In the genomic region with DNA sequence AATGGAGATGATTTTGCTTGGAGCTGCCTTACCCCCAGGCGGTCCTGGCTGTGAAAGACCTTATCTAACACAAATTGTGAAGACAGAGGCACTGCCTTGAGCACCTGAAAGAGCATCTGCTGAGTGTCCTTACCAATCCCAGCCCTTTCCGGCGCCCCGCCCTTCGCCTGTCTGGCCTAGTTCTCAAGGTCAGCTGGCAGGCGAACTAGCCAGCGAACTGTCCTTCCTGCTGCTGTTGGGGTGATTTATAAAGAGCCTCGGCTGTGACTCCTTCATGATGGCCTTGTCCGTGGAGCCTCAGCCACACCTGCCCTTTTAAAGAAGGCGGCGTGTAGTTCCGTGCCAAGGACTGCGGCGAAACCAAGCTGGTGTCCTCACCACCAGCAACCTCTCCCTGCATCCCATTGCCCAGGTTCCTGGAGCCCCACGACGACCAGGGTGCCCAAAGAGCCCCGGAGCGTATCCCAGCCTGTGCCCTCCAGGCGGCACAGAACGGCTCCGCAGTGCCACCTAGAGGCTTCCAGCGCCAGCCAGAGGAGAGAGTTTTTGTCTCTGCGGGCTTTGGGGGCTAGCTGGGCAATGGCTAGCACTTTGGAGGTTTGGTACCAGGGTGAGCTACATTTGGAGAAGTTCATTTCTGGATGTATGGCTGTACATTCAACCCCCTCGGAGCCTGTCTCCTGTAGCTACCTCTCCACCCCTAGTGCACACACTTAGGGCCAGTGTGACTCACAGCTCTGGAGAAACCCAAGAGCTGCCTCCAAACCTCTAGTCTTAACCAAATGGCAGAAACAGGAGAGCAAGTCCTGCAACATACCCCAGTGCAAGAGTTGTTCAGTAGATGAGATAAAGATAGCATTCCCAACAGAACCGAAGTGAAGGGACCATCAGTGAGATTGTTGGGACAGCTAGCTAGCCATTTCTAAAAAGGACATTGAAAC, we compare ENCODE assay signal across 8 cellular contexts. TPM values are rescaled to one million over a fixed set of nuclear protein-coding genes. Genes with fewer than 3 reads are reported as not detected.
A peak's percentile ranks its signal among the peaks of the same experiment; 100 is the strongest.
DNase-seq lines count a peak whose midpoint lies in the region; ATAC-seq, FAIRE-seq and TF ChIP-seq lines count a peak whose summit lies in the region.

No MANE protein-coding gene starts in this region.

- no peaks in the 10 kb centered on the region for H3K36me3 ChIP-seq in aorta (ENCODE audit: control insufficient read depth in 1 of 2, insufficient read depth in 2 of 2, low read length in 1 of 2)

- 7 to 18% methylated on average over 25 of the region's 25 CpGs for WGBS in aorta, 2 donors

- DNase-seq in D721Med (ENCODE audit: insufficient read length, low spot score): peak; percentile 13
- peak; percentile 2 to 28 for DNase-seq in Kasumi-1 (lab: John Stamatoyannopoulos, UW)
- DNase-seq in activated CD4-positive, alpha-beta T cell treated with anti-CD3 and anti-CD28 coated beads for 36 hours: peak; percentile 62
- peak; percentile 21 to 32 (median 23) for DNase-seq in effector memory CD8-positive, alpha-beta T cell
- peak; percentile 17 for DNase-seq in myocyte (ENCODE audit: low read depth)
- DNase-seq in aorta: peak in 1 of 2 donors; percentile 77
- DNase-seq in NCI-H2081 treated with DMSO at 0.1 percent for 48 hours (lab: John Stamatoyannopoulos, UW): no peak

- POLR2A ChIA-PET in activated CD4-positive, alpha-beta T cell treated with anti-CD3 and anti-CD28 coated beads for 36 hours (lab: Charles Lee): no interaction called here

- H3K36me3 Mint-ChIP-seq in activated CD4-positive, alpha-beta T cell treated with anti-CD3 and anti-CD28 coated beads for 36 hours (ENCODE audit: low read depth): no peaks in the 10 kb centered on the region
- no peaks in the 10 kb centered on the region for H3K36me3 Mint-ChIP-seq in effector memory CD8-positive, alpha-beta T cell (ENCODE audit: insufficient read depth)

- ATAC-seq in GM19468 (IDR thresholded peaks at IDR 0.05; ENCODE audit: extremely low read depth, unreplicated experiment): peak; percentile 66
- peak; percentile 57 for ATAC-seq in activated CD4-positive, alpha-beta T cell treated with anti-CD3 and anti-CD28 coated beads for 36 hours
- ATAC-seq in effector memory CD8-positive, alpha-beta T cell (replicated peaks): peak; percentile 73
- ATAC-seq in aorta (ENCODE audit: low FRiP score): peak; percentile 44

- peak overlapping the region; percentile 32 for H3K4me3 Mint-ChIP-seq in activated CD4-positive, alpha-beta T cell treated with anti-CD3 and anti-CD28 coated beads for 36 hours
- H3K4me3 Mint-ChIP-seq in effector memory CD8-positive, alpha-beta T cell: peak overlapping the region; percentile 60 to 68

- peaks cover 8% of the 10 kb centered on the region for H3K27me3 Mint-ChIP-seq in activated CD4-positive, alpha-beta T cell treated with anti-CD3 and anti-CD28 coated beads for 36 hours
- peaks cover 13 to 15% of the 10 kb centered on the region in 2 donors for H3K27me3 Mint-ChIP-seq in effector memory CD8-positive, alpha-beta T cell

- no peak for FAIRE-seq in D721Med (lab: Jason Lieb, UNC)

- no peaks in the 10 kb centered on the region for H3K4me1 Mint-ChIP-seq in activated CD4-positive, alpha-beta T cell treated with anti-CD3 and anti-CD28 coated beads for 36 hours
- peaks cover 0 to 6% of the 10 kb centered on the region in 2 donors for H3K4me1 Mint-ChIP-seq in effector memory CD8-positive, alpha-beta T cell (ENCODE audit: low read depth in 2 of 2)

- intact Hi-C loops in activated CD4-positive, alpha-beta T cell treated with anti-CD3 and anti-CD28 coated beads for 36 hours (cut with DNase I, micrococcal nuclease): loop anchor here (1.0 to 5.0 kb wide), 3 partner anchors 208 to 322 kb away; no protein-coding TSS in a partner anchor
- intact Hi-C loops in aorta (cut with DNase I): no loop called here

- H3K9me3 ChIP-seq in aorta (ENCODE audit: control insufficient read depth, low read length): no peaks in the 10 kb centered on the region

- no peak overlapping the region for H3K27ac ChIP-seq in aorta (ENCODE audit: low read depth in 1 of 2, low read length in 2 of 2)

- no peaks in the 10 kb centered on the region for H3K4me1 ChIP-seq in aorta (ENCODE audit: control insufficient read depth in 1 of 2, insufficient read depth in 2 of 2, low read length in 2 of 2)

- H3K4me3 ChIP-seq in aorta (ENCODE audit: low read length in 2 of 2): no peak overlapping the region

- no peaks in the 10 kb centered on the region for H3K9me3 Mint-ChIP-seq in activated CD4-positive, alpha-beta T cell treated with anti-CD3 and anti-CD28 coated beads for 36 hours (ENCODE audit: low read depth)
- H3K9me3 Mint-ChIP-seq in effector memory CD8-positive, alpha-beta T cell: no peaks in the 10 kb centered on the region

- CTCF ChIA-PET in activated CD4-positive, alpha-beta T cell treated with anti-CD3 and anti-CD28 coated beads for 36 hours (lab: Charles Lee): interaction anchor here (0.7 to 1.3 kb wide), 5 partner anchors 31 to 208 kb away, joined by 3 to 4 read pairs (median 3); no protein-coding TSS in a partner anchor

- H3K27ac Mint-ChIP-seq in activated CD4-positive, alpha-beta T cell treated with anti-CD3 and anti-CD28 coated beads for 36 hours: no peak overlapping the region
- H3K27ac Mint-ChIP-seq in effector memory CD8-positive, alpha-beta T cell: no peak overlapping the region

- TF ChIP-seq CTCF in D721Med (IDR thresholded peaks at IDR 0.05; ENCODE audit: insufficient read depth, missing control alignments): peak; percentile 47

- H3K27me3 ChIP-seq in aorta (ENCODE audit: control insufficient read depth in 1 of 2, insufficient read depth in 2 of 2, low read length in 1 of 2): no peaks in the 10 kb centered on the region

RNA-seq across cellular contexts. Expression of a gene that starts 36.8 kb away (rescaled TPM):
- 10 to 100 TPM; 42.1 to 43.0 TPM for total RNA-seq in activated CD4-positive, alpha-beta T cell treated with anti-CD3 and anti-CD28 coated beads for 36 hours
- 44.5 and 51.1 TPM in 2 replicates for total RNA-seq in myocyte
- polyA plus RNA-seq in myocyte (2012): 24.6 TPM
- total RNA-seq in aorta: 10 to 100 TPM; 23.2 to 24.8 TPM
- polyA plus RNA-seq in aorta: 10 to 100 TPM in 1 of 2 donors, 1 to 10 TPM in 1; 8.1 to 10.9 TPM

Comparison
In these comparisons a context has a peak if more than half of its experiments do, and no peak if none do; other contexts are left out.
1. intact Hi-C loops: an anchor here in activated CD4-positive, alpha-beta T cell treated with anti-CD3 and anti-CD28 coated beads for 36 hours (1.0 to 5.0 kb wide); none called in aorta.